In genomic region chr6:146578054-146578453, GRCh38 we compare ENCODE assay signal across 2 cellular contexts.
TF ChIP-seq lines count a peak whose summit lies in the region.

No MANE protein-coding gene starts in this region.

TF ChIP-seq in IMR-90, 13 proteins besides CTCF, POLR2A, EP300 and RAD21:
- TF ChIP-seq CEBPB (IDR thresholded peaks at IDR 0.05; ENCODE audit: low read depth, low read length) (no peak), NFE2L2 (IDR thresholded peaks at IDR 0.05; ENCODE audit: low read depth, low read length) (no peak), BHLHE40 (IDR thresholded peaks at IDR 0.05; ENCODE audit: low read depth, low read length) (no peak)
- TF ChIP-seq, protein P1, sequence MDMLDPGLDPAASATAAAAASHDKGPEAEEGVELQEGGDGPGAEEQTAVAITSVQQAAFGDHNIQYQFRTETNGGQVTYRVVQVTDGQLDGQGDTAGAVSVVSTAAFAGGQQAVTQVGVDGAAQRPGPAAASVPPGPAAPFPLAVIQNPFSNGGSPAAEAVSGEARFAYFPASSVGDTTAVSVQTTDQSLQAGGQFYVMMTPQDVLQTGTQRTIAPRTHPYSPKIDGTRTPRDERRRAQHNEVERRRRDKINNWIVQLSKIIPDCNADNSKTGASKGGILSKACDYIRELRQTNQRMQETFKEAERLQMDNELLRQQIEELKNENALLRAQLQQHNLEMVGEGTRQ (IDR thresholded peaks at IDR 0.05; ENCODE audit: low read depth, low read length), result no peak

TF ChIP-seq in GM12891, 5 proteins besides CTCF, POLR2A, EP300 and RAD21:
- TF ChIP-seq TAF1 (IDR thresholded peaks at IDR 0.05; ENCODE audit: low read depth, low read length), result no peak
- no peak for TF ChIP-seq PAX5 (IDR thresholded peaks at IDR 0.05; ENCODE audit: insufficient read depth, low read length, severe bottlenecking)
- TF ChIP-seq SPI1 (IDR thresholded peaks at IDR 0.05; ENCODE audit: low read depth, low read length), result no peak
